In genomic region chr19:50492303-50493052, GRCh38 we compare ENCODE assay signal across 10 cellular contexts. TPM values are rescaled to one million over a fixed set of nuclear protein-coding genes. Genes with fewer than 3 reads are reported as not detected.
DNase-seq lines count a peak whose midpoint lies in the region; ATAC-seq and TF ChIP-seq lines count a peak whose summit lies in the region.
"Had no signal": no experiment of that assay in that cellular context is flagged by ENCODE, and none has a peak within 500 bp of the region (broad histone marks: within the 10 kb centered on the region; RNA-seq: fewer than 3 reads in every experiment).

No MANE protein-coding gene starts in this region.

- POLR2A ChIA-PET in HCT116 (lab: Charles Lee): no interaction called here

- no peak for TF ChIP-seq RAD21 in HCT116 (IDR thresholded peaks at IDR 0.05; ENCODE audit: low read depth)

- ATAC-seq in HCT116: peak; percentile 91

- H3K27me3 ChIP-seq in HCT116 (ENCODE audit: insufficient read depth, low read length): no peaks in the 10 kb centered on the region

- H3K36me3 Mint-ChIP-seq in chondrocyte (ENCODE audit: low read depth): peaks cover 8% of the 10 kb centered on the region

- H3K36me3 ChIP-seq in HCT116 (ENCODE audit: control insufficient read depth in 1 of 2, insufficient read depth in 2 of 2, low read length in 2 of 2): no peaks in the 10 kb centered on the region

- H2AFZ ChIP-seq in HCT116 (ENCODE audit: low read depth, low read length, poor library complexity, severe bottlenecking): no peak overlapping the region

- no peaks in the 10 kb centered on the region for H3K79me2 ChIP-seq in HCT116 (ENCODE audit: insufficient read depth, low read length)

- CTCF ChIA-PET in HCT116 (lab: Charles Lee): no interaction called here

- peak overlapping the region; percentile 40 for H3K9ac ChIP-seq in HCT116 (ENCODE audit: low read length)

- TF ChIP-seq CTCF in HCT116 (IDR thresholded peaks at IDR 0.05 in 2 of 3, conservative IDR thresholded peaks at IDR 0.05 in 1 of 3; ENCODE audit: borderline replicate concordance in 1 of 3, insufficient read depth in 1 of 3, low read depth in 2 of 3, low read length in 2 of 3) (no peak), chondrocyte (IDR thresholded peaks at IDR 0.05) (no peak)

- H3K9me2 ChIP-seq in HCT116 (ENCODE audit: insufficient read depth): no peaks in the 10 kb centered on the region

- H3K4me1 ChIP-seq in HCT116 (ENCODE audit: control insufficient read depth in 1 of 2, insufficient read depth in 2 of 2, low read length in 2 of 2): peaks cover 12 to 29% of the 10 kb centered on the region in 2 experiments

- H3K4me3 Mint-ChIP-seq in chondrocyte (ENCODE audit: unreplicated experiment): no peak overlapping the region

- peaks cover 56% of the 10 kb centered on the region for H3K27me3 Mint-ChIP-seq in chondrocyte (ENCODE audit: low read depth)

- no peak for TF ChIP-seq POLR2A in HCT116 (IDR thresholded peaks at IDR 0.05; ENCODE audit: borderline replicate concordance, extremely low read depth, insufficient read depth, insufficient read length)

- H3K27ac Mint-ChIP-seq in chondrocyte (ENCODE audit: unreplicated experiment): no peak overlapping the region

- no peaks in the 10 kb centered on the region for H4K20me1 ChIP-seq in HCT116 (ENCODE audit: insufficient read depth)

- intact Hi-C loops in HCT116 (cut with micrococcal nuclease): no loop called here

- no peak for DNase-seq in HCT116 (ENCODE audit: low read depth, low spot score)
- peak; percentile 57 for DNase-seq in SKM-1 treated with dmso at 0.1 percent for 144 hours (lab: John Stamatoyannopoulos, UW; ENCODE audit: unreplicated experiment)
- peak; percentile 63 for DNase-seq in chondrocyte (ENCODE audit: low spot score)
- DNase-seq in stimulated activated CD4-positive, alpha-beta T cell treated with anti-CD3 and anti-CD28 coated beads, Interleukin-12 subunit alpha, Interleukin-12 subunit beta, amount 100 ng/mL, for 4 hours: peak; percentile 34
- no peak for DNase-seq in globus pallidus (ENCODE audit: low spot score)
- no peak for DNase-seq in NK-92 (lab: John Stamatoyannopoulos, UW; ENCODE audit: unreplicated experiment)
- no peak for DNase-seq in iPS-NIHi7 (ENCODE audit: extremely low spot score)
- DNase-seq in T1000 (lab: John Stamatoyannopoulos, UW): no peak

- H3K9me3 ChIP-seq in HCT116 (ENCODE audit: control insufficient read depth in 1 of 2, insufficient read depth in 1 of 2, low read depth in 1 of 2, low read length in 2 of 2): no peaks in the 10 kb centered on the region

- H3K4me3 ChIP-seq in HCT116 (replicated peaks in 1 of 2; ENCODE audit: low read depth in 1 of 2, low read length in 2 of 2): peak overlapping the region; percentile 18 to 42

- peak overlapping the region; percentile 7; the same call in 1 of the 2 replicates for H3K27ac ChIP-seq in HCT116 (ENCODE audit: low read depth, low read length)

- peak overlapping the region; percentile 81 for H3K4me2 ChIP-seq in HCT116 (ENCODE audit: low read length)

- RAD21 ChIA-PET in HCT116 (lab: Charles Lee; ENCODE audit: low non-redundant PET in 1 of 2, low total read pairs in 2 of 2, uncharacterized antibody in 2 of 2, unreplicated experiment in 2 of 2): no interaction called here

- BruUV-seq in HCT116 (replicated peaks; lab: Mats Ljungman, UMichigan): no TSS peak

- no peaks in the 10 kb centered on the region for H3K9me3 Mint-ChIP-seq in chondrocyte (ENCODE audit: low read depth)

- peaks cover 9% of the 10 kb centered on the region for H3K4me1 Mint-ChIP-seq in chondrocyte (ENCODE audit: low read depth)

TF ChIP-seq in HCT116, 20 proteins besides CTCF, POLR2A, EP300 and RAD21:
- TF ChIP-seq, protein P1, sequence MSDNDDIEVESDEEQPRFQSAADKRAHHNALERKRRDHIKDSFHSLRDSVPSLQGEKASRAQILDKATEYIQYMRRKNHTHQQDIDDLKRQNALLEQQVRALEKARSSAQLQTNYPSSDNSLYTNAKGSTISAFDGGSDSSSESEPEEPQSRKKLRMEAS (IDR thresholded peaks at IDR 0.05): no peak
- TF ChIP-seq ELF1 (IDR thresholded peaks at IDR 0.05; ENCODE audit: borderline replicate concordance, low read depth): no peak
- no peak for TF ChIP-seq YY1 (IDR thresholded peaks at IDR 0.05; ENCODE audit: extremely low read depth, insufficient replicate concordance, low read depth, low read length)
- TF ChIP-seq SP1 (IDR thresholded peaks at IDR 0.05; ENCODE audit: low read depth): no peak
- TF ChIP-seq ZFX (IDR thresholded peaks at IDR 0.05): no peak
- TF ChIP-seq CEBPB (IDR thresholded peaks at IDR 0.05; ENCODE audit: low read depth): no peak
- TF ChIP-seq ZNF274 (IDR thresholded peaks at IDR 0.05; ENCODE audit: low read depth, low read length): no peak
- TF ChIP-seq EZH2phosphoT487 (IDR thresholded peaks at IDR 0.05; ENCODE audit: borderline replicate concordance): no peak

RNA-seq across cellular contexts. Expression of gene GARIN5A, which starts 15.8 kb away (rescaled TPM):
- total RNA-seq in HCT116 (2021; ENCODE audit: unreplicated experiment): 12.2 TPM
- 19.2 and 19.3 TPM in 2 replicates for polyA plus RNA-seq in HCT116 (2012)
- total RNA-seq in chondrocyte: 1.7 to 2.1 TPM (median 1.9 TPM) in 3 replicates

RNA-seq across cellular contexts. Expression of gene EMC10, which starts 16.2 kb away (rescaled TPM):
- total RNA-seq in HCT116 (2021; ENCODE audit: unreplicated experiment): 92.4 TPM
- polyA plus RNA-seq in HCT116 (2012): 68.1 and 70.4 TPM in 2 replicates
- 132 to 144 TPM (median 144 TPM) in 3 replicates for total RNA-seq in chondrocyte

RNA-seq across cellular contexts. Expression of gene JOSD2, which starts 18.5 kb away (rescaled TPM):
- total RNA-seq in HCT116 (2021; ENCODE audit: unreplicated experiment) (40.9 TPM), chondrocyte (42.5 to 44.7 TPM (median 43.1 TPM) in 3 replicates)
- polyA plus RNA-seq in HCT116 (2012): 24.9 and 25.7 TPM in 2 replicates

RNA-seq across cellular contexts. Expression of gene ASPDH, which starts 21.2 kb away (rescaled TPM):
- total RNA-seq in HCT116 (2021; ENCODE audit: unreplicated experiment) (not detected), chondrocyte (not detected in 3 replicates)
- 0.72 and 0.97 TPM in 2 replicates for polyA plus RNA-seq in HCT116 (2012)
- total RNA-seq: H4, LHCN-M2 had no signal

RNA-seq across cellular contexts. Expression of gene MYBPC2, which starts 59.8 kb away (rescaled TPM):
- total RNA-seq in HCT116 (2021; ENCODE audit: unreplicated experiment) (not detected), chondrocyte (not detected in 3 replicates)
- 0.04 and 0.24 TPM in 2 replicates for polyA plus RNA-seq in HCT116 (2012)
- total RNA-seq: H4 had no signal

Comparison
In these comparisons a context has a peak if more than half of its experiments do, and no peak if none do; other contexts are left out.
1. DNase-seq: peak in SKM-1 treated with dmso at 0.1 percent for 144 hours (single experiment), chondrocyte (single experiment) and stimulated activated CD4-positive, alpha-beta T cell treated with anti-CD3 and anti-CD28 coated beads, Interleukin-12 subunit alpha, Interleukin-12 subunit beta, amount 100 ng/mL, for 4 hours (single experiment); none in HCT116 (single experiment), globus pallidus (single experiment), NK-92 (single experiment), iPS-NIHi7 (single experiment) and T1000 (single experiment).